8 cellular contexts compared by ENCODE assay signal in genomic region chr3:99875573-99875924, GRCh38. TPM values are rescaled to one million over a fixed set of nuclear protein-coding genes. Genes with fewer than 3 reads are reported as not detected.
DNase-seq lines count a peak whose midpoint lies in the region; ATAC-seq and TF ChIP-seq lines count a peak whose summit lies in the region.

No MANE protein-coding gene starts in this region.

- H3K36me3 ChIP-seq in gastroesophageal sphincter (no peaks in the 10 kb centered on the region), ovary (no peaks in the 10 kb centered on the region)

- H3K27ac ChIP-seq in gastroesophageal sphincter (peak overlapping the region; percentile 74 to 97 (median 94)), ovary (peak overlapping the region; percentile 80 to 93)

- no peak for TF ChIP-seq POLR2A in gastroesophageal sphincter (IDR thresholded peaks at IDR 0.05)
- no peak for TF ChIP-seq POLR2A in ovary (IDR thresholded peaks at IDR 0.05)

- ATAC-seq in Right ventricle myocardium inferior: peak; percentile 58
- ATAC-seq in activated B cell treated with CpG ODN at 0.5 μM for 24 hours (ENCODE audit: low read depth): no peak
- peak; percentile 63 for ATAC-seq in gastroesophageal sphincter
- no peak for ATAC-seq in HG03039 (IDR thresholded peaks at IDR 0.05; ENCODE audit: unreplicated experiment)

- H3K4me3 ChIP-seq in gastroesophageal sphincter (peak overlapping the region; percentile 75 to 76), ovary (peak overlapping the region; percentile 57)

- CTCF ChIA-PET in activated B cell treated with CpG ODN at 0.5 μM for 24 hours (lab: Charles Lee): interaction anchor here (0.9 to 1.6 kb wide), 5 partner anchors 34 to 385 kb away, joined by 3 to 7 read pairs (median 4); partner anchors contain the start of gene TBC1D23

- H3K27ac Mint-ChIP-seq in activated B cell treated with CpG ODN at 0.5 μM for 24 hours: peak overlapping the region; percentile 4

- DNase-seq in Right ventricle myocardium inferior (ENCODE audit: missing footprints) (no peak), cardiac septum (ENCODE audit: low spot score) (no peak), activated B cell treated with CpG ODN at 0.5 μM for 24 hours (no peak), ovary (no peak), cortex of kidney (lab: John Stamatoyannopoulos, UW) (no peak), COLO829 (ENCODE audit: low spot score) (no peak)

- no peak for TF ChIP-seq CTCF in activated B cell treated with CpG ODN at 0.5 μM for 24 hours (IDR thresholded peaks at IDR 0.05)
- no peak for TF ChIP-seq CTCF in gastroesophageal sphincter (IDR thresholded peaks at IDR 0.05)
- no peak for TF ChIP-seq CTCF in ovary (IDR thresholded peaks at IDR 0.05)

- intact Hi-C loops in Right ventricle myocardium inferior (cut with DNase I): loop anchor here (10.0 kb wide), 1 partner anchor 169 kb away; no protein-coding TSS in a partner anchor
- intact Hi-C loops in cardiac septum (cut with DNase I): no loop called here
- intact Hi-C loops in activated B cell treated with CpG ODN at 0.5 μM for 24 hours (cut with micrococcal nuclease): no loop called here
- intact Hi-C loops in ovary (cut with DNase I): loop anchor here (10.0 kb wide), 5 partner anchors 69 to 379 kb away; no protein-coding TSS in a partner anchor

- H3K4me1 Mint-ChIP-seq in activated B cell treated with CpG ODN at 0.5 μM for 24 hours: peaks cover 26% of the 10 kb centered on the region

- H3K36me3 Mint-ChIP-seq in activated B cell treated with CpG ODN at 0.5 μM for 24 hours (ENCODE audit: low read depth): no peaks in the 10 kb centered on the region

- POLR2A ChIA-PET in activated B cell treated with CpG ODN at 0.5 μM for 24 hours (lab: Charles Lee): interaction anchor here (1.0 to 1.5 kb wide), 3 partner anchors 58 to 385 kb away, joined by 3 to 4 read pairs (median 4); partner anchors contain the start of genes CMSS1 and TBC1D23

- H3K9me3 Mint-ChIP-seq in activated B cell treated with CpG ODN at 0.5 μM for 24 hours: no peaks in the 10 kb centered on the region

- no peaks in the 10 kb centered on the region for H3K9me3 ChIP-seq in gastroesophageal sphincter
- no peaks in the 10 kb centered on the region for H3K9me3 ChIP-seq in ovary

- H3K27me3 ChIP-seq in gastroesophageal sphincter: no peaks in the 10 kb centered on the region
- no peaks in the 10 kb centered on the region for H3K27me3 ChIP-seq in ovary

- no peak for TF ChIP-seq EP300 in gastroesophageal sphincter (IDR thresholded peaks at IDR 0.05)
- no peak for TF ChIP-seq EP300 in ovary (IDR thresholded peaks at IDR 0.05)

- H3K27me3 Mint-ChIP-seq in activated B cell treated with CpG ODN at 0.5 μM for 24 hours: no peaks in the 10 kb centered on the region

- H3K4me1 ChIP-seq in gastroesophageal sphincter: peaks cover 7 to 50% (median 16%) of the 10 kb centered on the region in 3 donors
- H3K4me1 ChIP-seq in ovary (ENCODE audit: insufficient read depth): peaks cover 6% of the 10 kb centered on the region

- H3K4me3 Mint-ChIP-seq in activated B cell treated with CpG ODN at 0.5 μM for 24 hours: peak overlapping the region; percentile 81

- WGBS in gastroesophageal sphincter (ENCODE audit: low coverage in 1 of 2), 2 donors: 0% methylated on average over 7 of the region's 7 CpGs
- WGBS in ovary, 3 donors: 0 to 2% (median 1%) methylated on average over 7 of the region's 7 CpGs

RNA-seq across cellular contexts. Expression of gene CMSS1, which starts 57.9 kb away (rescaled TPM):
- total RNA-seq in Right ventricle myocardium inferior: 37.0 TPM
- 22.0 TPM for total RNA-seq in cardiac septum
- 37.4 and 41.1 TPM in 2 replicates for total RNA-seq in activated B cell treated with CpG ODN at 0.5 μM for 24 hours
- 10 to 100 TPM; 15.2 to 20.8 (median 16.6) TPM for total RNA-seq in gastroesophageal sphincter
- total RNA-seq in ovary: 10 to 100 TPM; 14.5 to 54.0 (median 32.6) TPM
- 10 to 100 TPM; 23.4 to 24.9 TPM for polyA plus RNA-seq in ovary

Comparison
In these comparisons a context has a peak if more than half of its experiments do, and no peak if none do; other contexts are left out.
1. intact Hi-C loops: an anchor here in Right ventricle myocardium inferior (10.0 kb wide) and ovary (10.0 kb wide); none called in cardiac septum and activated B cell treated with CpG ODN at 0.5 μM for 24 hours.
2. ATAC-seq: peak in Right ventricle myocardium inferior (single experiment) and gastroesophageal sphincter (single experiment); none in activated B cell treated with CpG ODN at 0.5 μM for 24 hours (single experiment) and HG03039 (single experiment).